ENCODE assay signal across 19 cellular contexts in the genomic region with DNA sequence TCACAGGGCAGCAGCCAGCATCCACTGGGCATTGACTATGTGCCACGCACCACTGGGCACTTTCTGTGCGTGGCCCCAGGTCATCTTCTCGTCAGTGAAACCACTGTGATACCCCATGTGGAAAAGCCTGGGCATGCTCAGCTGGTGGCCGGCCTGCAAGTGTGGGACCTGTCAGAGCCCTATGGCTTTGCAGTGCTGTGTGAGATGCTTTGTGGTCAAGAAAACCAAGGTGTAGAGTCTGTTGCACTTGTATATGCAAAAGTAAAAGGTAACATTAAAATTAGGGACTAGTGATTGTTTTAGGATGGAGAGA.
DNase-seq lines count a peak whose midpoint lies in the region; ATAC-seq, FAIRE-seq and TF ChIP-seq lines count a peak whose summit lies in the region.
"Had no signal": no experiment of that assay in that cellular context is flagged by ENCODE, and none has a peak within 500 bp of the region (broad histone marks: within the 10 kb centered on the region; RNA-seq: fewer than 3 reads in every experiment).

No MANE protein-coding gene starts in this region.

- no peak for TF ChIP-seq POLR2A in GM12891 (IDR thresholded peaks at IDR 0.05; ENCODE audit: low read depth, low read length)
- no peak for TF ChIP-seq POLR2A in testis (IDR thresholded peaks at IDR 0.05)

- no peaks in the 10 kb centered on the region for H3K27me3 ChIP-seq in testis
- H3K27me3 ChIP-seq: heart right ventricle, pancreas had no signal

- ATAC-seq in GM19043 (IDR thresholded peaks at IDR 0.05; ENCODE audit: low read depth, unreplicated experiment) (peak; percentile 21), GM21786 (IDR thresholded peaks at IDR 0.05; ENCODE audit: unreplicated experiment) (peak; percentile 49), HG03378 (IDR thresholded peaks at IDR 0.05; ENCODE audit: unreplicated experiment) (peak; percentile 35)
- ATAC-seq: heart right ventricle, Panc1, pancreas had no signal

- H3K27me3 Mint-ChIP-seq in mesothelial cell of epicardium (ENCODE audit: low read depth): no peaks in the 10 kb centered on the region

- H3K36me3 Mint-ChIP-seq in mesothelial cell of epicardium: peaks cover 62% of the 10 kb centered on the region

- H3K4me1 ChIP-seq in testis: no peaks in the 10 kb centered on the region

- no peak for DNase-seq in GM12891 (ENCODE audit: insufficient read length, low spot score)
- no peak for DNase-seq in testis
- no peak for DNase-seq in GF-D8 (lab: John Stamatoyannopoulos, UW)
- no peak for DNase-seq in mesothelial cell of epicardium (ENCODE audit: low spot score in 2 of 2, unreplicated experiment in 2 of 2)
- no peak for DNase-seq in inferior parietal cortex (ENCODE audit: extremely low spot score)
- DNase-seq: activated naive CD4-positive, alpha-beta T cell; heart right ventricle; kidney; midbrain; NCI-H510A treated with DMSO at 0.1 percent for 48 hours; pancreas; small intestine; SW 1271 had no signal

- FAIRE-seq in GM12891 (lab: Jason Lieb, UNC): peak; percentile 9
- FAIRE-seq: H54, kidney, pancreas, small intestine had no signal

- no peak overlapping the region for H3K27ac ChIP-seq in testis
- H3K27ac ChIP-seq: heart right ventricle, pancreas had no signal

- no peak overlapping the region for H3K27ac Mint-ChIP-seq in mesothelial cell of epicardium

- no peak for TF ChIP-seq CTCF in testis (IDR thresholded peaks at IDR 0.05)
- no peak for TF ChIP-seq CTCF in mesothelial cell of epicardium (IDR thresholded peaks at IDR 0.05; ENCODE audit: unreplicated experiment)

- H3K9me3 ChIP-seq in testis: no peaks in the 10 kb centered on the region
- H3K9me3 ChIP-seq: heart right ventricle, pancreas had no signal

- peaks cover 17% of the 10 kb centered on the region for H3K4me1 Mint-ChIP-seq in mesothelial cell of epicardium

- intact Hi-C loops in testis (cut with DNase I; ENCODE audit: low total_unique reads): no loop called here

- H3K9me3 Mint-ChIP-seq in mesothelial cell of epicardium: no peaks in the 10 kb centered on the region
- H3K9me3 Mint-ChIP-seq: brain had no signal

- H3K36me3 ChIP-seq in testis (ENCODE audit: low read depth, missing control alignments): no peaks in the 10 kb centered on the region

- no peak overlapping the region for H3K4me3 ChIP-seq in testis
- H3K4me3 ChIP-seq: heart right ventricle, pancreas had no signal

- 79 to 96% methylated on average over 4 of the region's 4 CpGs for WGBS in testis, 2 donors

- no peak overlapping the region for H3K4me3 Mint-ChIP-seq in mesothelial cell of epicardium
- H3K4me3 Mint-ChIP-seq: brain had no signal

TF ChIP-seq in GM12891, 5 proteins besides CTCF, POLR2A, EP300 and RAD21:
- TF ChIP-seq POLR2AphosphoS5 (IDR thresholded peaks at IDR 0.05; ENCODE audit: low read depth, low read length): no peak
- TF ChIP-seq POU2F2 (IDR thresholded peaks at IDR 0.05; ENCODE audit: low read depth, low read length): no peak
- no peak for TF ChIP-seq SPI1 (IDR thresholded peaks at IDR 0.05; ENCODE audit: low read depth, low read length)
